16 cellular contexts compared by ENCODE assay signal in genomic region chr3:152417181-152417580, GRCh38.
A peak's percentile ranks its signal among the peaks of the same experiment; 100 is the strongest.
DNase-seq lines count a peak whose midpoint lies in the region; ATAC-seq, FAIRE-seq and TF ChIP-seq lines count a peak whose summit lies in the region.
"Had no signal": no experiment of that assay in that cellular context is flagged by ENCODE, and none has a peak within 500 bp of the region (broad histone marks: within the 10 kb centered on the region; RNA-seq: fewer than 3 reads in every experiment).

No MANE protein-coding gene starts in this region.

- TF ChIP-seq CTCF in bronchial epithelial cell (IDR thresholded peaks at IDR 0.05; ENCODE audit: insufficient read depth, low read length, severe bottlenecking), result no peak

- H3K4me3 Mint-ChIP-seq in naive thymus-derived CD4-positive, alpha-beta T cell, result peak overlapping the region in 4 of 10 donors; percentile 2 to 20 (median 8)

- H3K4me3 ChIP-seq in bronchial epithelial cell (ENCODE audit: low read depth, low read length), result no peak overlapping the region
- H3K4me3 ChIP-seq in naive thymus-derived CD4-positive, alpha-beta T cell (ENCODE audit: low read length), result no peak overlapping the region
- H3K4me3 ChIP-seq: HAP-1, MG63, upper lobe of left lung had no signal

- ATAC-seq in activated CD4-positive, CD25-positive, alpha-beta regulatory T cell treated with anti-CD3 and anti-CD28 coated beads, Interleukin-2, amount 50 U/mL, for 24 hours, result peak; percentile 41 to 55
- no peak for ATAC-seq in naive thymus-derived CD4-positive, alpha-beta T cell
- ATAC-seq in HG03139 (IDR thresholded peaks at IDR 0.05; ENCODE audit: unreplicated experiment), result no peak

- H3K27me3 ChIP-seq in bronchial epithelial cell (ENCODE audit: control insufficient read depth, insufficient read depth, low read length), result no peaks in the 10 kb centered on the region
- no peaks in the 10 kb centered on the region for H3K27me3 ChIP-seq in naive thymus-derived CD4-positive, alpha-beta T cell (ENCODE audit: control insufficient read depth in 2 of 2, insufficient read depth in 2 of 2, low read length in 2 of 2)
- H3K27me3 ChIP-seq: MG63, upper lobe of left lung had no signal

- H3K9me3 Mint-ChIP-seq in naive thymus-derived CD4-positive, alpha-beta T cell, result peaks cover 5 to 43% (median 8%) of the 10 kb centered on the region in 11 donors

- intact Hi-C loops in naive thymus-derived CD4-positive, alpha-beta T cell (cut with micrococcal nuclease), result no loop called here

- H3K36me3 ChIP-seq in bronchial epithelial cell (ENCODE audit: control insufficient read depth, insufficient read depth, low read length), result peaks cover 12% of the 10 kb centered on the region
- H3K36me3 ChIP-seq in naive thymus-derived CD4-positive, alpha-beta T cell (ENCODE audit: control insufficient read depth in 2 of 3, insufficient read depth in 3 of 3, low read length in 3 of 3), result peaks cover 13 to 70% (median 34%) of the 10 kb centered on the region in 3 experiments

- POLR2A ChIA-PET in naive thymus-derived CD4-positive, alpha-beta T cell (lab: Charles Lee), result interaction anchor here (1.0 to 1.8 kb wide), 3 partner anchors 12 to 51 kb away, joined by 3 to 5 read pairs (median 4); no protein-coding TSS in a partner anchor

- H3K27me3 Mint-ChIP-seq in naive thymus-derived CD4-positive, alpha-beta T cell, result no peaks in the 10 kb centered on the region

- no peak overlapping the region for H3K27ac ChIP-seq in naive thymus-derived CD4-positive, alpha-beta T cell (ENCODE audit: low read depth, low read length)

- no peak for FAIRE-seq in bronchial epithelial cell (lab: Jason Lieb, UNC)
- FAIRE-seq: A204.1 had no signal

- peaks cover 30 to 79% (median 59%) of the 10 kb centered on the region in 7 donors for H3K4me1 Mint-ChIP-seq in naive thymus-derived CD4-positive, alpha-beta T cell

- CTCF ChIA-PET in naive thymus-derived CD4-positive, alpha-beta T cell (lab: Charles Lee), result no interaction called here

- DNase-seq in activated CD4-positive, CD25-positive, alpha-beta regulatory T cell (lab: John Stamatoyannopoulos, UW), result no peak
- DNase-seq in M059J (ENCODE audit: low read depth) (peak; percentile 66), bronchial epithelial cell (ENCODE audit: low read depth) (peak; percentile 64), medulla oblongata (ENCODE audit: extremely low spot score) (no peak), superior temporal gyrus (ENCODE audit: extremely low spot score) (no peak)
- DNase-seq in naive thymus-derived CD4-positive, alpha-beta T cell, result no peak
- DNase-seq: amygdala; glutamatergic neuron; MG63; NCI-H2107; NK-92 treated with Interleukin-12 subunit alpha and Interleukin-12 subunit beta, amount 100 ng/mL, for 24 hours; upper lobe of left lung had no signal

- peak overlapping the region; percentile 3 to 65 (median 49) for H3K27ac Mint-ChIP-seq in naive thymus-derived CD4-positive, alpha-beta T cell

- H3K4me1 ChIP-seq in naive thymus-derived CD4-positive, alpha-beta T cell (ENCODE audit: control insufficient read depth in 2 of 2, insufficient read depth in 2 of 2, low read length in 2 of 2), result peaks cover 12 to 18% of the 10 kb centered on the region in 2 donors
- H3K4me1 ChIP-seq: HAP-1 had no signal

- peaks cover 0 to 20% (median 0%) of the 10 kb centered on the region in 3 experiments for H3K9me3 ChIP-seq in naive thymus-derived CD4-positive, alpha-beta T cell (ENCODE audit: control insufficient read depth in 2 of 3, low read length in 3 of 3)
- H3K9me3 ChIP-seq: HAP-1, MG63, upper lobe of left lung had no signal

- peaks cover 47 to 88% (median 79%) of the 10 kb centered on the region in 5 donors for H3K36me3 Mint-ChIP-seq in naive thymus-derived CD4-positive, alpha-beta T cell

Comparison
In these comparisons a context has a peak if more than half of its experiments do, and no peak if none do; other contexts are left out.
1. ATAC-seq: peak in activated CD4-positive, CD25-positive, alpha-beta regulatory T cell treated with anti-CD3 and anti-CD28 coated beads, Interleukin-2, amount 50 U/mL, for 24 hours (2 of 2); none in naive thymus-derived CD4-positive, alpha-beta T cell (single experiment) and HG03139 (single experiment).
2. DNase-seq: peak in M059J (single experiment) and bronchial epithelial cell (single experiment); none in activated CD4-positive, CD25-positive, alpha-beta regulatory T cell (0 of 4), naive thymus-derived CD4-positive, alpha-beta T cell (0 of 9), medulla oblongata (single experiment) and superior temporal gyrus (single experiment).